ENCODE assay signal across 25 cellular contexts in genomic region chr9:115653231-115653630, GRCh38.
DNase-seq lines count a peak whose midpoint lies in the region; ATAC-seq and TF ChIP-seq lines count a peak whose summit lies in the region.
"Had no signal": no experiment of that assay in that cellular context is flagged by ENCODE, and none has a peak within 500 bp of the region (broad histone marks: within the 10 kb centered on the region; RNA-seq: fewer than 3 reads in every experiment).

No MANE protein-coding gene starts in this region.

- H3K36me3 ChIP-seq in SK-N-SH (replicated peaks in 1 of 2; ENCODE audit: control insufficient read depth in 1 of 2, insufficient read depth in 2 of 2, low read length in 1 of 2), result no peaks in the 10 kb centered on the region
- H3K36me3 ChIP-seq in mesenchymal stem cell (ENCODE audit: control insufficient read depth in 1 of 2, insufficient read depth in 2 of 2, low read depth in 1 of 2, low read length in 2 of 2), result no peaks in the 10 kb centered on the region
- H3K36me3 ChIP-seq: SJCRH30 had no signal

- no peak for TF ChIP-seq EP300 in SK-N-SH (IDR thresholded peaks at IDR 0.05; ENCODE audit: borderline replicate concordance in 1 of 2, low read depth in 1 of 2, low read length in 1 of 2)

- no peak overlapping the region for H3K4ac ChIP-seq in mesenchymal stem cell (ENCODE audit: low read depth in 1 of 2, low read length in 2 of 2)

- ATAC-seq in SK-N-SH treated with all-trans-retinoic acid at 6 μM for 48 hours, result no peak
- no peak for ATAC-seq in GM19463 (IDR thresholded peaks at IDR 0.05; ENCODE audit: unreplicated experiment)
- ATAC-seq: activated CD8-positive, alpha-beta memory T cell treated with anti-CD3 and anti-CD28 coated beads, Interleukin-2, amount 10 ng/mL, durations not matched to agents 7 days and 5 days; foreskin keratinocyte; mucosa of descending colon had no signal

- H3K79me2 ChIP-seq in SK-N-SH (ENCODE audit: insufficient read depth), result no peaks in the 10 kb centered on the region
- H3K79me2 ChIP-seq: hepatocyte had no signal

- H3K4me3 ChIP-seq in SK-N-SH (ENCODE audit: low read depth in 2 of 2, low read length in 1 of 2) (no peak overlapping the region), cardiac fibroblast (replicated peaks in 1 of 2; ENCODE audit: low read depth in 2 of 2, low read length in 2 of 2) (no peak overlapping the region), mesenchymal stem cell (ENCODE audit: insufficient read depth in 1 of 2, low read depth in 1 of 2, low read length in 2 of 2) (no peak overlapping the region)
- H3K4me3 ChIP-seq: coronary artery, hepatocyte, mucosa of descending colon, PC-9, SJCRH30 had no signal

- H4K20me1 ChIP-seq in SK-N-SH (ENCODE audit: insufficient read depth), result no peaks in the 10 kb centered on the region

- no peak overlapping the region for H4K8ac ChIP-seq in mesenchymal stem cell (ENCODE audit: low read length)

- H3F3A ChIP-seq in SK-N-SH (replicated peaks; ENCODE audit: insufficient read depth), result peaks cover 37% of the 10 kb centered on the region

- 62% methylated on average over 3 of the region's 3 CpGs for WGBS in SK-N-SH (ENCODE audit: low lambda C conversion rate)
- WGBS in mesenchymal stem cell, result 17% methylated on average over 1 of the region's 3 CpGs

- no peaks in the 10 kb centered on the region for H3K9me2 ChIP-seq in SK-N-SH

- H3K9me3 ChIP-seq in SK-N-SH (no peaks in the 10 kb centered on the region), mesenchymal stem cell (ENCODE audit: control insufficient read depth, low read length) (no peaks in the 10 kb centered on the region)
- H3K9me3 ChIP-seq: mucosa of descending colon, SJCRH30 had no signal

- H3K4me2 ChIP-seq in SK-N-SH, result no peak overlapping the region
- no peak overlapping the region for H3K4me2 ChIP-seq in mesenchymal stem cell (ENCODE audit: low read length, poor library complexity, severe bottlenecking)
- H3K4me2 ChIP-seq: hepatocyte, PC-9 had no signal

- H3K27me3 ChIP-seq in SK-N-SH (ENCODE audit: insufficient read depth), result no peaks in the 10 kb centered on the region
- H3K27me3 ChIP-seq in mesenchymal stem cell (ENCODE audit: control insufficient read depth in 1 of 2, insufficient read depth in 1 of 2, low read length in 2 of 2), result no peaks in the 10 kb centered on the region
- H3K27me3 ChIP-seq: foreskin keratinocyte, hepatocyte, SJCRH30 had no signal

- no peak overlapping the region for H4K91ac ChIP-seq in mesenchymal stem cell (ENCODE audit: low read length)

- H3K14ac ChIP-seq in mesenchymal stem cell (ENCODE audit: low read length in 2 of 2), result no peak overlapping the region

- H3K4me1 ChIP-seq in SK-N-SH (ENCODE audit: control insufficient read depth in 1 of 2, insufficient read depth in 2 of 2, low read depth in 1 of 2, low read length in 1 of 2) (peaks cover 0 to 15% of the 10 kb centered on the region in 2 experiments; a peak in 1 of 4 replicates), mesenchymal stem cell (ENCODE audit: control insufficient read depth, insufficient read depth, low read depth, low read length) (peaks cover 3% of the 10 kb centered on the region)

- H2BK120ac ChIP-seq in mesenchymal stem cell (ENCODE audit: low read depth, low read length), result no peak overlapping the region

- CTCF ChIA-PET in SK-N-SH (lab: Yijun Ruan, JAX), result no interaction called here

- H2BK15ac ChIP-seq in mesenchymal stem cell (ENCODE audit: low read depth, poor library complexity, severe bottlenecking), result no peak overlapping the region

- peak overlapping the region in 1 of 2 experiments; percentile 77; a peak in 2 of 4 replicates for H3K27ac ChIP-seq in SK-N-SH (ENCODE audit: low read depth in 2 of 2, low read length in 1 of 2)
- H3K27ac ChIP-seq in mesenchymal stem cell (ENCODE audit: low read length, poor library complexity, severe bottlenecking), result no peak overlapping the region
- H3K27ac ChIP-seq: 22Rv1, coronary artery, foreskin keratinocyte, hepatocyte, PC-9, SJCRH30 had no signal

- no peaks in the 10 kb centered on the region for H3K79me1 ChIP-seq in mesenchymal stem cell (replicated peaks; ENCODE audit: low read length, poor library complexity, severe bottlenecking)

- H2AK5ac ChIP-seq in mesenchymal stem cell (ENCODE audit: low read length, severe bottlenecking), result no peak overlapping the region

- H2BK5ac ChIP-seq in mesenchymal stem cell (ENCODE audit: low read depth, low read length, poor library complexity, severe bottlenecking), result no peak overlapping the region

- no peak overlapping the region for H3K23ac ChIP-seq in mesenchymal stem cell (ENCODE audit: low read length in 2 of 2)

- POLR2A ChIA-PET in SK-N-SH (lab: Yijun Ruan, JAX), result no interaction called here

- no peak overlapping the region for H3K9ac ChIP-seq in SK-N-SH
- no peak overlapping the region for H3K9ac ChIP-seq in mesenchymal stem cell (ENCODE audit: low read length)

- H3K18ac ChIP-seq in mesenchymal stem cell (ENCODE audit: low read depth in 1 of 2, low read length in 2 of 2), result no peak overlapping the region

- no peak overlapping the region for H2BK12ac ChIP-seq in mesenchymal stem cell (ENCODE audit: low read length in 2 of 2)

- DNase-seq in SK-N-SH, result no peak
- DNase-seq in cardiac fibroblast (ENCODE audit: low read depth in 2 of 2), result peak; percentile 54 to 88
- DNase-seq in mesenchymal stem cell, result peak; percentile 96
- no peak for DNase-seq in cortex of kidney (lab: John Stamatoyannopoulos, UW)
- DNase-seq in stimulated activated CD4-positive, alpha-beta T cell treated with anti-CD3 and anti-CD28 coated beads, Interleukin-4, amount 100 ng/mL, for 24 hours, result no peak
- DNase-seq in SIG-M5 treated with dmso at 0.1 percent for 504 hours (lab: John Stamatoyannopoulos, UW; ENCODE audit: unreplicated experiment), result no peak
- DNase-seq: activated CD4-positive, alpha-beta T cell treated with anti-CD3 and anti-CD28 coated beads for 48 hours; activated CD8-positive, alpha-beta memory T cell treated with anti-CD3 and anti-CD28 coated beads, Interleukin-2, amount 10 ng/mL, durations not matched to agents 7 days and 5 days; C1 segment of cervical spinal cord; Calu3; EL; foreskin keratinocyte; mucosa of descending colon; NCI-H1417; NCI-H2107; PC-9; small intestine; stimulated activated CD4-positive, alpha-beta T cell treated with anti-CD3 and anti-CD28 coated beads, Interleukin-2, amount 100 ng/mL, for 48 hours; stimulated activated naive CD4-positive, alpha-beta T cell had no signal

- TF ChIP-seq CTCF in SK-N-SH (IDR thresholded peaks at IDR 0.05) (no peak), cardiac fibroblast (IDR thresholded peaks at IDR 0.05; ENCODE audit: low read depth, low read length) (no peak)

- 0 out of 2 replicates have a peak overlapping the region, but pooled peaks have one; percentile 8 for H2AFZ ChIP-seq in SK-N-SH (ENCODE audit: low read depth)
- no peak overlapping the region for H2AFZ ChIP-seq in mesenchymal stem cell (ENCODE audit: low read depth, low read length)
- H2AFZ ChIP-seq: hepatocyte, PC-9 had no signal

- no peak for TF ChIP-seq RAD21 in SK-N-SH (IDR thresholded peaks at IDR 0.05; ENCODE audit: low read length)

TF ChIP-seq in SK-N-SH, 30 proteins besides CTCF, POLR2A, EP300 and RAD21 (continues in another document):
- TF ChIP-seq SMC3 (IDR thresholded peaks at IDR 0.05; ENCODE audit: low read depth, low read length), result no peak
- no peak for TF ChIP-seq EZH2phosphoT487 (IDR thresholded peaks at IDR 0.05; ENCODE audit: borderline replicate concordance, low read depth)
- no peak for TF ChIP-seq USF1 (IDR thresholded peaks at IDR 0.05; ENCODE audit: borderline replicate concordance, low read depth)
- no peak for TF ChIP-seq USF2 (IDR thresholded peaks at IDR 0.05; ENCODE audit: borderline replicate concordance, low read depth, low read length)
- TF ChIP-seq MXI1 (IDR thresholded peaks at IDR 0.05; ENCODE audit: low read depth, low read length), result no peak
- TF ChIP-seq FOXJ3 (CRISPR knock-in tag; IDR thresholded peaks at IDR 0.05), result no peak
- TF ChIP-seq YY1 (IDR thresholded peaks at IDR 0.05; ENCODE audit: low read depth), result no peak

TF ChIP-seq in SK-N-SH treated with all-trans-retinoic acid at 6 μM for 48 hours, 23 proteins besides CTCF, POLR2A, EP300 and RAD21 (continues in another document):
- TF ChIP-seq RARB (CRISPR knock-in tag; IDR thresholded peaks at IDR 0.05) (no peak), PPARA (CRISPR knock-in tag; IDR thresholded peaks at IDR 0.05; ENCODE audit: borderline replicate concordance) (no peak), ZFP30 (CRISPR knock-in tag; IDR thresholded peaks at IDR 0.05) (no peak), PATZ1 (CRISPR knock-in tag; IDR thresholded peaks at IDR 0.05; ENCODE audit: borderline replicate concordance) (no peak), ZC3H10 (CRISPR knock-in tag; IDR thresholded peaks at IDR 0.05) (no peak), ESRRG (CRISPR knock-in tag; IDR thresholded peaks at IDR 0.05) (no peak), ISL1 (CRISPR knock-in tag; IDR thresholded peaks at IDR 0.05) (no peak), BACH2 (CRISPR knock-in tag; IDR thresholded peaks at IDR 0.05; ENCODE audit: borderline replicate concordance) (no peak)
- TF ChIP-seq, protein P1, sequence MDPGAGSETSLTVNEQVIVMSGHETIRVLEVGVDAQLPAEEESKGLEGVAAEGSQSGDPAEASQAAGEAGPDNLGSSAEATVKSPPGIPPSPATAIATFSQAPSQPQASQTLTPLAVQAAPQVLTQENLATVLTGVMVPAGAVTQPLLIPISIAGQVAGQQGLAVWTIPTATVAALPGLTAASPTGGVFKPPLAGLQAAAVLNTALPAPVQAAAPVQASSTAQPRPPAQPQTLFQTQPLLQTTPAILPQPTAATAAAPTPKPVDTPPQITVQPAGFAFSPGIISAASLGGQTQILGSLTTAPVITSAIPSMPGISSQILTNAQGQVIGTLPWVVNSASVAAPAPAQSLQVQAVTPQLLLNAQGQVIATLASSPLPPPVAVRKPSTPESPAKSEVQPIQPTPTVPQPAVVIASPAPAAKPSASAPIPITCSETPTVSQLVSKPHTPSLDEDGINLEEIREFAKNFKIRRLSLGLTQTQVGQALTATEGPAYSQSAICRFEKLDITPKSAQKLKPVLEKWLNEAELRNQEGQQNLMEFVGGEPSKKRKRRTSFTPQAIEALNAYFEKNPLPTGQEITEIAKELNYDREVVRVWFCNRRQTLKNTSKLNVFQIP (CRISPR knock-in tag; IDR thresholded peaks at IDR 0.05; ENCODE audit: borderline replicate concordance, low read depth), result no peak

Comparison
In these comparisons a context has a peak if more than half of its experiments do, and no peak if none do; other contexts are left out.
1. DNase-seq: peak in cardiac fibroblast (2 of 2) and mesenchymal stem cell (single experiment); none in SK-N-SH (single experiment), cortex of kidney (single experiment), stimulated activated CD4-positive, alpha-beta T cell treated with anti-CD3 and anti-CD28 coated beads, Interleukin-4, amount 100 ng/mL, for 24 hours (single experiment) and SIG-M5 treated with dmso at 0.1 percent for 504 hours (single experiment).